In the genomic region with DNA sequence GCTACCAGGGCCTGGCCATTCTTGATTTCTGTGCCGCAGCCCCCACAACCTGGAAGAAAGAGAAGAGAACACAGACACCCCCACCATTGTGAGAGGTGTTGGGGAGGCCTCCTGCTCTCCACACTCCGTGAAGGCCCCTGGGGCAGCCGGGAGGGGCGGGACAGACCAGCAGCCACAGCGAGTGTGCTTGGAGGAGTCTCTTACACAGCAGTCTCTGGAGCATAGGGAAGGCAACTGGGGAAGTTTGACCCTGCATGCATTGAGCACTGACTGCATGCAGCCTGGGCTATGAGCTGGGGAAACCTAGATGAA, we compare ENCODE assay signal across 22 cellular contexts.
DNase-seq lines count a peak whose midpoint lies in the region; ATAC-seq and TF ChIP-seq lines count a peak whose summit lies in the region.
"Had no signal": no experiment of that assay in that cellular context is flagged by ENCODE, and none has a peak within 500 bp of the region (broad histone marks: within the 10 kb centered on the region; RNA-seq: fewer than 3 reads in every experiment).

No MANE protein-coding gene starts in this region.

- TF ChIP-seq EP300 in upper lobe of left lung (IDR thresholded peaks at IDR 0.05), result no peak

- H3K4me3 Mint-ChIP-seq in nephron progenitor cell (peak overlapping the region; percentile 52), HFFc6 (no peak overlapping the region)
- H3K4me3 Mint-ChIP-seq: CD8-positive, alpha-beta T cell had no signal

- H3K36me3 ChIP-seq in right atrium auricular region (no peaks in the 10 kb centered on the region), heart right ventricle (no peaks in the 10 kb centered on the region), upper lobe of left lung (no peaks in the 10 kb centered on the region)
- H3K36me3 ChIP-seq: BE2C, SJCRH30 had no signal

- H3K27ac Mint-ChIP-seq in nephron progenitor cell (no peak overlapping the region), HFFc6 (no peak overlapping the region)
- H3K27ac Mint-ChIP-seq: CD8-positive, alpha-beta T cell had no signal

- TF ChIP-seq CTCF in right atrium auricular region (IDR thresholded peaks at IDR 0.05), result no peak
- TF ChIP-seq CTCF in heart right ventricle (IDR thresholded peaks at IDR 0.05), result no peak
- no peak for TF ChIP-seq CTCF in nephron progenitor cell (IDR thresholded peaks at IDR 0.05)
- no peak for TF ChIP-seq CTCF in HFFc6 (IDR thresholded peaks at IDR 0.05)
- TF ChIP-seq CTCF in upper lobe of left lung (IDR thresholded peaks at IDR 0.05), result no peak
- TF ChIP-seq CTCF in foreskin keratinocyte (conservative IDR thresholded peaks at IDR 0.05), result no peak

- H3K9me3 Mint-ChIP-seq in nephron progenitor cell, result no peaks in the 10 kb centered on the region
- H3K9me3 Mint-ChIP-seq in HFFc6, result no peaks in the 10 kb centered on the region
- H3K9me3 Mint-ChIP-seq: CD8-positive, alpha-beta T cell had no signal

- peak overlapping the region; percentile 45 to 66 for H3K27ac ChIP-seq in right atrium auricular region
- H3K27ac ChIP-seq in heart right ventricle, result peak overlapping the region in 3 of 10 donors; percentile 9 to 26 (median 14)
- H3K27ac ChIP-seq in caudate nucleus (ENCODE audit: low read depth, low read length), result peak overlapping the region; percentile 24
- no peak overlapping the region for H3K27ac ChIP-seq in upper lobe of left lung
- H3K27ac ChIP-seq in foreskin keratinocyte, result no peak overlapping the region
- H3K27ac ChIP-seq: RWPE1, SJCRH30 had no signal

- H3K4me1 Mint-ChIP-seq in nephron progenitor cell (peaks cover 34% of the 10 kb centered on the region), HFFc6 (ENCODE audit: low read depth) (no peaks in the 10 kb centered on the region)

- TF ChIP-seq POLR2A in upper lobe of left lung (IDR thresholded peaks at IDR 0.05), result no peak

- H3K27me3 Mint-ChIP-seq in nephron progenitor cell (ENCODE audit: low read depth, poor library complexity), result peaks cover 3% of the 10 kb centered on the region
- H3K27me3 Mint-ChIP-seq in HFFc6 (ENCODE audit: insufficient read depth), result peaks cover 31% of the 10 kb centered on the region

- H3K9me3 ChIP-seq in right atrium auricular region (no peaks in the 10 kb centered on the region), heart right ventricle (no peaks in the 10 kb centered on the region), upper lobe of left lung (no peaks in the 10 kb centered on the region)
- H3K9me3 ChIP-seq: BE2C, SJCRH30 had no signal

- ATAC-seq in heart right ventricle (no peak), upper lobe of left lung (ENCODE audit: low FRiP score in 2 of 2) (no peak), foreskin keratinocyte (no peak)
- ATAC-seq: CD8-positive, alpha-beta T cell; GM12878; PC-3 had no signal

- intact Hi-C loops in heart right ventricle (cut with DNase I), result no loop called here

- DNase-seq in right atrium auricular region (ENCODE audit: low spot score) (no peak), heart right ventricle (no peak), caudate nucleus (lab: John Stamatoyannopoulos, UW) (no peak), nephron progenitor cell (no peak), HFFc6 (no peak), upper lobe of left lung (no peak), foreskin keratinocyte (no peak), T-helper 1 cell (no peak)
- DNase-seq: Calu3; CD8-positive, alpha-beta T cell; DMS53; EL; KBM-7; NCI-H1417 treated with DMSO at 0.1 percent for 48 hours; NCI-H187 treated with DMSO at 0.1 percent for 48 hours; NCI-H226; NCI-H524; PC-3; SJCRH30 had no signal

- H3K4me1 ChIP-seq in right atrium auricular region, result peaks cover 0 to 43% of the 10 kb centered on the region in 2 donors
- peaks cover 6 to 29% (median 18%) of the 10 kb centered on the region in 9 donors for H3K4me1 ChIP-seq in heart right ventricle
- no peaks in the 10 kb centered on the region for H3K4me1 ChIP-seq in upper lobe of left lung
- no peaks in the 10 kb centered on the region for H3K4me1 ChIP-seq in foreskin keratinocyte
- H3K4me1 ChIP-seq: SJCRH30 had no signal

- H3K27me3 ChIP-seq in right atrium auricular region (no peaks in the 10 kb centered on the region), heart right ventricle (peaks cover 0 to 5% (median 0%) of the 10 kb centered on the region in 7 donors), upper lobe of left lung (no peaks in the 10 kb centered on the region), foreskin keratinocyte (peaks cover 10% of the 10 kb centered on the region)
- H3K27me3 ChIP-seq: BE2C had no signal

- no peaks in the 10 kb centered on the region for H3K36me3 Mint-ChIP-seq in nephron progenitor cell (ENCODE audit: low read depth)
- no peaks in the 10 kb centered on the region for H3K36me3 Mint-ChIP-seq in HFFc6 (ENCODE audit: low read depth)
- H3K36me3 Mint-ChIP-seq: CD8-positive, alpha-beta T cell had no signal

- WGBS in heart right ventricle, 2 donors, result 70 to 72% methylated on average over 5 of the region's 5 CpGs
- 70 to 74% methylated on average over 2 to 5 of the region's 5 CpGs for WGBS in upper lobe of left lung, 2 donors

- no peak overlapping the region for H3K4me3 ChIP-seq in right atrium auricular region
- no peak overlapping the region for H3K4me3 ChIP-seq in heart right ventricle
- H3K4me3 ChIP-seq in upper lobe of left lung, result no peak overlapping the region
- H3K4me3 ChIP-seq: GM12878, SJCRH30 had no signal

Comparison
In these comparisons a context has a peak if more than half of its experiments do, and no peak if none do; other contexts are left out.
1. H3K27ac ChIP-seq: peak in right atrium auricular region (2 of 2) and caudate nucleus (single experiment); none in upper lobe of left lung (0 of 4) and foreskin keratinocyte (single experiment).